ENCODE assay signal across 1 cellular context in the genomic region with DNA sequence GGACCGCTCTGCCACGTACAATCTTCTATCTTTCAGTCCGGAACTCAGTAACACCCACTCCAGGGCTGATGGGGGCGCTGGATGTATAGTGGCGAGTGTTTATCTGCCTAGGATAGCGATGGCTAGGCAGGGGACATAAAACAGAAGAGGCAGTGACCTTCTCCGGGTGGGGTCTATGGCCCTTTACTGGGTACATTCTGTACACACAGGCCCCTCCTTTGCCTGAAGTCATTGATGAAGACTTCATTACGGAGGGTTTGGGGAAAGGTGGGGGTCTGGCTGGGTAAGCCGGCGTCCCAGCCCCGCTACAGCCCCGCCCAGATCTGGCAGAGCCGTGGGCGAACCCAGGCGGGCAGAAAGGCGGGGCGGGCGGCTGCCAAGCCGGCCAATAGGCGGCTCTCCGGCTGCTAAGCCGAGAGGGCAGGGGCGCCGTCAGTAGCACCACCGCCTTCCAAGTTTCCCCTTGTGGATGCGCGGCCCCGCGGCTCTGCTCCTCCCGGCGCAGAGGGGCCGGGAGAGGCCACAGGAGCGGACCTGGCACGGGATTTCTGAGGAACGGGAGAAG.
TF ChIP-seq lines count a peak whose summit lies in the region.

A gene with protein sequence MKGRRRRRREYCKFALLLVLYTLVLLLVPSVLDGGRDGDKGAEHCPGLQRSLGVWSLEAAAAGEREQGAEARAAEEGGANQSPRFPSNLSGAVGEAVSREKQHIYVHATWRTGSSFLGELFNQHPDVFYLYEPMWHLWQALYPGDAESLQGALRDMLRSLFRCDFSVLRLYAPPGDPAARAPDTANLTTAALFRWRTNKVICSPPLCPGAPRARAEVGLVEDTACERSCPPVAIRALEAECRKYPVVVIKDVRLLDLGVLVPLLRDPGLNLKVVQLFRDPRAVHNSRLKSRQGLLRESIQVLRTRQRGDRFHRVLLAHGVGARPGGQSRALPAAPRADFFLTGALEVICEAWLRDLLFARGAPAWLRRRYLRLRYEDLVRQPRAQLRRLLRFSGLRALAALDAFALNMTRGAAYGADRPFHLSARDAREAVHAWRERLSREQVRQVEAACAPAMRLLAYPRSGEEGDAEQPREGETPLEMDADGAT (plus strand): TSS at position 435 of the 565 bp plus-strand sequence. CDS start 167 bp downstream, outside the sequence.

TF ChIP-seq in HepG2, 621 proteins besides CTCF, POLR2A, EP300 and RAD21 (continued from another document and continues in another):
- TF ChIP-seq, protein P1, sequence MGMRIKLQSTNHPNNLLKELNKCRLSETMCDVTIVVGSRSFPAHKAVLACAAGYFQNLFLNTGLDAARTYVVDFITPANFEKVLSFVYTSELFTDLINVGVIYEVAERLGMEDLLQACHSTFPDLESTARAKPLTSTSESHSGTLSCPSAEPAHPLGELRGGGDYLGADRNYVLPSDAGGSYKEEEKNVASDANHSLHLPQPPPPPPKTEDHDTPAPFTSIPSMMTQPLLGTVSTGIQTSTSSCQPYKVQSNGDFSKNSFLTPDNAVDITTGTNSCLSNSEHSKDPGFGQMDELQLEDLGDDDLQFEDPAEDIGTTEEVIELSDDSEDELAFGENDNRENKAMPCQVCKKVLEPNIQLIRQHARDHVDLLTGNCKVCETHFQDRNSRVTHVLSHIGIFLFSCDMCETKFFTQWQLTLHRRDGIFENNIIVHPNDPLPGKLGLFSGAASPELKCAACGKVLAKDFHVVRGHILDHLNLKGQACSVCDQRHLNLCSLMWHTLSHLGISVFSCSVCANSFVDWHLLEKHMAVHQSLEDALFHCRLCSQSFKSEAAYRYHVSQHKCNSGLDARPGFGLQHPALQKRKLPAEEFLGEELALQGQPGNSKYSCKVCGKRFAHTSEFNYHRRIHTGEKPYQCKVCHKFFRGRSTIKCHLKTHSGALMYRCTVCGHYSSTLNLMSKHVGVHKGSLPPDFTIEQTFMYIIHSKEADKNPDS (CRISPR knock-in tag; IDR thresholded peaks at IDR 0.05) = no peak
- TF ChIP-seq NCOA1 (CRISPR knock-in tag; IDR thresholded peaks at IDR 0.05) (no peak), ZNF431 (CRISPR knock-in tag; IDR thresholded peaks at IDR 0.05; ENCODE audit: borderline replicate concordance, low read depth) (0 out of 2 replicates have a peak, but pooled peaks have one; percentile 8), SP140L (CRISPR knock-in tag; IDR thresholded peaks at IDR 0.05; ENCODE audit: borderline replicate concordance) (no peak), ZNF333 (CRISPR knock-in tag; IDR thresholded peaks at IDR 0.05; ENCODE audit: borderline replicate concordance) (no peak), STAT5B (CRISPR knock-in tag; IDR thresholded peaks at IDR 0.05) (no peak), RXRA (CRISPR knock-in tag; IDR thresholded peaks at IDR 0.05) (no peak), CAMTA2 (CRISPR knock-in tag; IDR thresholded peaks at IDR 0.05; ENCODE audit: borderline replicate concordance) (no peak), SMAD3 (CRISPR knock-in tag; IDR thresholded peaks at IDR 0.05) (no peak), SETDB1 (CRISPR knock-in tag; IDR thresholded peaks at IDR 0.05; ENCODE audit: borderline replicate concordance) (no peak), MBD4 (IDR thresholded peaks at IDR 0.05; ENCODE audit: borderline replicate concordance, low read length) (no peak), REPIN1 (CRISPR knock-in tag; IDR thresholded peaks at IDR 0.05; ENCODE audit: borderline replicate concordance, low read depth) (no peak), ZNF773 (CRISPR knock-in tag; IDR thresholded peaks at IDR 0.05; ENCODE audit: borderline replicate concordance) (no peak), KLF16 (CRISPR knock-in tag; IDR thresholded peaks at IDR 0.05) (0 out of 4 replicates have a peak, but pooled peaks of 1 of the 2 experiments have one; percentile 1), NFKB2 (CRISPR knock-in tag; IDR thresholded peaks at IDR 0.05; ENCODE audit: borderline replicate concordance) (0 out of 2 replicates have a peak, but pooled peaks have one; percentile 6), SOX6 (IDR thresholded peaks at IDR 0.05) (no peak), SOX6 (CRISPR knock-in tag; IDR thresholded peaks at IDR 0.05) (0 out of 2 replicates have a peak, but pooled peaks have one; percentile 5), YEATS4 (CRISPR knock-in tag; IDR thresholded peaks at IDR 0.05; ENCODE audit: borderline replicate concordance) (no peak), ZNF616 (CRISPR knock-in tag; IDR thresholded peaks at IDR 0.05; ENCODE audit: low read depth) (no peak), NBN (conservative IDR thresholded peaks at IDR 0.05) (no peak), RXRB (CRISPR knock-in tag; IDR thresholded peaks at IDR 0.05; ENCODE audit: borderline replicate concordance) (no peak)
- TF ChIP-seq, protein P2, sequence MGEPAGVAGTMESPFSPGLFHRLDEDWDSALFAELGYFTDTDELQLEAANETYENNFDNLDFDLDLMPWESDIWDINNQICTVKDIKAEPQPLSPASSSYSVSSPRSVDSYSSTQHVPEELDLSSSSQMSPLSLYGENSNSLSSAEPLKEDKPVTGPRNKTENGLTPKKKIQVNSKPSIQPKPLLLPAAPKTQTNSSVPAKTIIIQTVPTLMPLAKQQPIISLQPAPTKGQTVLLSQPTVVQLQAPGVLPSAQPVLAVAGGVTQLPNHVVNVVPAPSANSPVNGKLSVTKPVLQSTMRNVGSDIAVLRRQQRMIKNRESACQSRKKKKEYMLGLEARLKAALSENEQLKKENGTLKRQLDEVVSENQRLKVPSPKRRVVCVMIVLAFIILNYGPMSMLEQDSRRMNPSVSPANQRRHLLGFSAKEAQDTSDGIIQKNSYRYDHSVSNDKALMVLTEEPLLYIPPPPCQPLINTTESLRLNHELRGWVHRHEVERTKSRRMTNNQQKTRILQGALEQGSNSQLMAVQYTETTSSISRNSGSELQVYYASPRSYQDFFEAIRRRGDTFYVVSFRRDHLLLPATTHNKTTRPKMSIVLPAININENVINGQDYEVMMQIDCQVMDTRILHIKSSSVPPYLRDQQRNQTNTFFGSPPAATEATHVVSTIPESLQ (CRISPR knock-in tag; conservative IDR thresholded peaks at IDR 0.05) = no peak
- TF ChIP-seq, protein P3, sequence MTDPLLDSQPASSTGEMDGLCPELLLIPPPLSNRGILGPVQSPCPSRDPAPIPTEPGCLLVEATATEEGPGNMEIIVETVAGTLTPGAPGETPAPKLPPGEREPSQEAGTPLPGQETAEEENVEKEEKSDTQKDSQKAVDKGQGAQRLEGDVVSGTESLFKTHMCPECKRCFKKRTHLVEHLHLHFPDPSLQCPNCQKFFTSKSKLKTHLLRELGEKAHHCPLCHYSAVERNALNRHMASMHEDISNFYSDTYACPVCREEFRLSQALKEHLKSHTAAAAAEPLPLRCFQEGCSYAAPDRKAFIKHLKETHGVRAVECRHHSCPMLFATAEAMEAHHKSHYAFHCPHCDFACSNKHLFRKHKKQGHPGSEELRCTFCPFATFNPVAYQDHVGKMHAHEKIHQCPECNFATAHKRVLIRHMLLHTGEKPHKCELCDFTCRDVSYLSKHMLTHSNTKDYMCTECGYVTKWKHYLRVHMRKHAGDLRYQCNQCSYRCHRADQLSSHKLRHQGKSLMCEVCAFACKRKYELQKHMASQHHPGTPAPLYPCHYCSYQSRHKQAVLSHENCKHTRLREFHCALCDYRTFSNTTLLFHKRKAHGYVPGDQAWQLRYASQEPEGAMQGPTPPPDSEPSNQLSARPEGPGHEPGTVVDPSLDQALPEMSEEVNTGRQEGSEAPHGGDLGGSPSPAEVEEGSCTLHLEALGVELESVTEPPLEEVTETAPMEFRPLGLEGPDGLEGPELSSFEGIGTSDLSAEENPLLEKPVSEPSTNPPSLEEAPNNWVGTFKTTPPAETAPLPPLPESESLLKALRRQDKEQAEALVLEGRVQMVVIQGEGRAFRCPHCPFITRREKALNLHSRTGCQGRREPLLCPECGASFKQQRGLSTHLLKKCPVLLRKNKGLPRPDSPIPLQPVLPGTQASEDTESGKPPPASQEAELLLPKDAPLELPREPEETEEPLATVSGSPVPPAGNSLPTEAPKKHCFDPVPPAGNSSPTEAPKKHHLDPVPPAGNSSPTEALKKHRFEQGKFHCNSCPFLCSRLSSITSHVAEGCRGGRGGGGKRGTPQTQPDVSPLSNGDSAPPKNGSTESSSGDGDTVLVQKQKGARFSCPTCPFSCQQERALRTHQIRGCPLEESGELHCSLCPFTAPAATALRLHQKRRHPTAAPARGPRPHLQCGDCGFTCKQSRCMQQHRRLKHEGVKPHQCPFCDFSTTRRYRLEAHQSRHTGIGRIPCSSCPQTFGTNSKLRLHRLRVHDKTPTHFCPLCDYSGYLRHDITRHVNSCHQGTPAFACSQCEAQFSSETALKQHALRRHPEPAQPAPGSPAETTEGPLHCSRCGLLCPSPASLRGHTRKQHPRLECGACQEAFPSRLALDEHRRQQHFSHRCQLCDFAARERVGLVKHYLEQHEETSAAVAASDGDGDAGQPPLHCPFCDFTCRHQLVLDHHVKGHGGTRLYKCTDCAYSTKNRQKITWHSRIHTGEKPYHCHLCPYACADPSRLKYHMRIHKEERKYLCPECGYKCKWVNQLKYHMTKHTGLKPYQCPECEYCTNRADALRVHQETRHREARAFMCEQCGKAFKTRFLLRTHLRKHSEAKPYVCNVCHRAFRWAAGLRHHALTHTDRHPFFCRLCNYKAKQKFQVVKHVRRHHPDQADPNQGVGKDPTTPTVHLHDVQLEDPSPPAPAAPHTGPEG (CRISPR knock-in tag; IDR thresholded peaks at IDR 0.05) = no peak
- TF ChIP-seq, protein P4, sequence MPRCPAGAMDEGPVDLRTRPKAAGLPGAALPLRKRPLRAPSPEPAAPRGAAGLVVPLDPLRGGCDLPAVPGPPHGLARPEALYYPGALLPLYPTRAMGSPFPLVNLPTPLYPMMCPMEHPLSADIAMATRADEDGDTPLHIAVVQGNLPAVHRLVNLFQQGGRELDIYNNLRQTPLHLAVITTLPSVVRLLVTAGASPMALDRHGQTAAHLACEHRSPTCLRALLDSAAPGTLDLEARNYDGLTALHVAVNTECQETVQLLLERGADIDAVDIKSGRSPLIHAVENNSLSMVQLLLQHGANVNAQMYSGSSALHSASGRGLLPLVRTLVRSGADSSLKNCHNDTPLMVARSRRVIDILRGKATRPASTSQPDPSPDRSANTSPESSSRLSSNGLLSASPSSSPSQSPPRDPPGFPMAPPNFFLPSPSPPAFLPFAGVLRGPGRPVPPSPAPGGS (CRISPR knock-in tag; IDR thresholded peaks at IDR 0.05) = no peak
- TF ChIP-seq, protein P5, sequence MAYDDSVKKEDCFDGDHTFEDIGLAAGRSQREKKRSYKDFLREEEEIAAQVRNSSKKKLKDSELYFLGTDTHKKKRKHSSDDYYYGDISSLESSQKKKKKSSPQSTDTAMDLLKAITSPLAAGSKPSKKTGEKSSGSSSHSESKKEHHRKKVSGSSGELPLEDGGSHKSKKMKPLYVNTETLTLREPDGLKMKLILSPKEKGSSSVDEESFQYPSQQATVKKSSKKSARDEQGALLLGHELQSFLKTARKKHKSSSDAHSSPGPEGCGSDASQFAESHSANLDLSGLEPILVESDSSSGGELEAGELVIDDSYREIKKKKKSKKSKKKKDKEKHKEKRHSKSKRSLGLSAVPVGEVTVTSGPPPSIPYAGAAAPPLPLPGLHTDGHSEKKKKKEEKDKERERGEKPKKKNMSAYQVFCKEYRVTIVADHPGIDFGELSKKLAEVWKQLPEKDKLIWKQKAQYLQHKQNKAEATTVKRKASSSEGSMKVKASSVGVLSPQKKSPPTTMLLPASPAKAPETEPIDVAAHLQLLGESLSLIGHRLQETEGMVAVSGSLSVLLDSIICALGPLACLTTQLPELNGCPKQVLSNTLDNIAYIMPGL (CRISPR knock-in tag; IDR thresholded peaks at IDR 0.05; ENCODE audit: borderline replicate concordance in 1 of 2, low read depth in 1 of 2) = peak in 1 of 2 experiments; percentile 17; a peak in 1 of 4 replicates
- TF ChIP-seq, protein P6, sequence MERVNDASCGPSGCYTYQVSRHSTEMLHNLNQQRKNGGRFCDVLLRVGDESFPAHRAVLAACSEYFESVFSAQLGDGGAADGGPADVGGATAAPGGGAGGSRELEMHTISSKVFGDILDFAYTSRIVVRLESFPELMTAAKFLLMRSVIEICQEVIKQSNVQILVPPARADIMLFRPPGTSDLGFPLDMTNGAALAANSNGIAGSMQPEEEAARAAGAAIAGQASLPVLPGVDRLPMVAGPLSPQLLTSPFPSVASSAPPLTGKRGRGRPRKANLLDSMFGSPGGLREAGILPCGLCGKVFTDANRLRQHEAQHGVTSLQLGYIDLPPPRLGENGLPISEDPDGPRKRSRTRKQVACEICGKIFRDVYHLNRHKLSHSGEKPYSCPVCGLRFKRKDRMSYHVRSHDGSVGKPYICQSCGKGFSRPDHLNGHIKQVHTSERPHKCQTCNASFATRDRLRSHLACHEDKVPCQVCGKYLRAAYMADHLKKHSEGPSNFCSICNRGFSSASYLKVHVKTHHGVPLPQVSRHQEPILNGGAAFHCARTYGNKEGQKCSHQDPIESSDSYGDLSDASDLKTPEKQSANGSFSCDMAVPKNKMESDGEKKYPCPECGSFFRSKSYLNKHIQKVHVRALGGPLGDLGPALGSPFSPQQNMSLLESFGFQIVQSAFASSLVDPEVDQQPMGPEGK (CRISPR knock-in tag; IDR thresholded peaks at IDR 0.05) = peak; percentile 10; the same call in 1 of the 2 replicates
- TF ChIP-seq, protein P7, sequence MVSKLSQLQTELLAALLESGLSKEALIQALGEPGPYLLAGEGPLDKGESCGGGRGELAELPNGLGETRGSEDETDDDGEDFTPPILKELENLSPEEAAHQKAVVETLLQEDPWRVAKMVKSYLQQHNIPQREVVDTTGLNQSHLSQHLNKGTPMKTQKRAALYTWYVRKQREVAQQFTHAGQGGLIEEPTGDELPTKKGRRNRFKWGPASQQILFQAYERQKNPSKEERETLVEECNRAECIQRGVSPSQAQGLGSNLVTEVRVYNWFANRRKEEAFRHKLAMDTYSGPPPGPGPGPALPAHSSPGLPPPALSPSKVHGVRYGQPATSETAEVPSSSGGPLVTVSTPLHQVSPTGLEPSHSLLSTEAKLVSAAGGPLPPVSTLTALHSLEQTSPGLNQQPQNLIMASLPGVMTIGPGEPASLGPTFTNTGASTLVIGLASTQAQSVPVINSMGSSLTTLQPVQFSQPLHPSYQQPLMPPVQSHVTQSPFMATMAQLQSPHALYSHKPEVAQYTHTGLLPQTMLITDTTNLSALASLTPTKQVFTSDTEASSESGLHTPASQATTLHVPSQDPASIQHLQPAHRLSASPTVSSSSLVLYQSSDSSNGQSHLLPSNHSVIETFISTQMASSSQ (IDR thresholded peaks at IDR 0.05; ENCODE audit: low read depth) = no peak
- TF ChIP-seq, protein P7 (CRISPR knock-in tag; IDR thresholded peaks at IDR 0.05; ENCODE audit: borderline replicate concordance) = no peak
- TF ChIP-seq, protein P8, sequence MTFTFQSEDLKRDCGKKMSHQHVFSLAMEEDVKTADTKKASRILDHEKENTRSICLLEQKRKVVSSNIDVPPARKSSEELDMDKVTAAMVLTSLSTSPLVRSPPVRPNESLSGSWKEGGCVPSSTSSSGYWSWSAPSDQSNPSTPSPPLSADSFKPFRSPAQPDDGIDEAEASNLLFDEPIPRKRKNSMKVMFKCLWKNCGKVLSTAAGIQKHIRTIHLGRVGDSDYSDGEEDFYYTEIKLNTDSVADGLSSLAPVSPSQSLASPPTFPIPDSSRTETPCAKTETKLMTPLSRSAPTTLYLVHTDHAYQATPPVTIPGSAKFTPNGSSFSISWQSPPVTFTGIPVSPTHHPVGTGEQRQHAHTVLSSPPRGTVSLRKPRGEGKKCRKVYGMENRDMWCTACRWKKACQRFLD (CRISPR knock-in tag; IDR thresholded peaks at IDR 0.05; ENCODE audit: borderline replicate concordance) = no peak
